ENCODE assay signal across 15 cellular contexts in the genomic region with DNA sequence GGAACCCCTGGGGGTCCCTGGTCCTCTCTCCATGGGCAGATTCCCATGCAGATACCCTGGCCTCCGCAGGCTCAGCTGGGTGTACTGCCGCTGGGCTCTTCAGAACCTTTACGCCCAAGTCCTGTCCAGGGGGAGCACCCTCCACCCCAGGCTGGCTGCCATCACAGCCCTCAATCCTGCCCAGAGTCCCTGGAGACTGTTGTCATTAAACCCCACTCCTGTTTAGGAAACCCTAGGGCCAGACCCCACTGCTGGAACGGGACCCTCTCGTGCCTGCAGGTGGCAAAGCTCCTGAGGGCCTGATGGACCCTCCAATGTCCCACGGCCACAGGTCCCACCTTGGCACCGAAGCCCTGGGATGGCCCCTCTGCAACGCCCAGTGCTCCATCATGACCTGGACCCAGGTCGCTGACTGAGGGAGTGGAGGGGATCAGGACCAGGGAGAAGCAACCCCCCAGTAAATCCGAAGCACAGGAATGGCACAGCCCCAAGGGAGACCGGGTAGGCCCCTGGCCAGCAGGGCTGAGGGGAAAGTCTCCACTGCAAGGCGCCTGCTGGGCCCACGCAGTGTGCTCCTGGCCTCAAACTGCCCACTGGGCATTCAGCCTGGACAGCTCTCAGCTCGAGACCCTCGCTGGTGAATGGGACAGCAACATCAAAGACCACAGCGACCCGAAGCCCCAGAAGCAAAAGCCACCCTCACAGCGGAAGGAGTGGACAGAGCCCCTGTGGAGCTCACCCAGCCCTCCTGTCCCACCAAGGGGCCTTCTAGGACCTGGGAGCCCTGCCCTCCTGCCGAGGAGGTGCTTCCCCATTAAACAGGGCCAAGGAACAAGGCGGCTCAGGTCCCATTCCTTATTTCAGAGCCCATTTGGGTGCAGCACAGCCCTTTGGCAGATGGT. TPM values are rescaled to one million over a fixed set of nuclear protein-coding genes. Genes with fewer than 3 reads are reported as not detected.
A peak's percentile ranks its signal among the peaks of the same experiment; 100 is the strongest.
DNase-seq lines count a peak whose midpoint lies in the region; ATAC-seq and FAIRE-seq lines count a peak whose summit lies in the region.
"Had no signal": no experiment of that assay in that cellular context is flagged by ENCODE, and none has a peak within 500 bp of the region (broad histone marks: within the 10 kb centered on the region; RNA-seq: fewer than 3 reads in every experiment).

No MANE protein-coding gene starts in this region.

- ATAC-seq in GM18867 (IDR thresholded peaks at IDR 0.05; ENCODE audit: unreplicated experiment), result no peak
- no peak for ATAC-seq in HG02588 (IDR thresholded peaks at IDR 0.05; ENCODE audit: unreplicated experiment)
- no peak for ATAC-seq in activated T-helper 17 cell treated with anti-CD3 and anti-CD28 coated beads, Interleukin-2, amount 50 U/mL, for 72 hours (replicated peaks)
- ATAC-seq: activated naive CD4-positive, alpha-beta T cell treated with anti-CD3 and anti-CD28 coated beads, Interleukin-2, amount 50 U/mL, for 72 hours; stimulated activated naive CD8-positive, alpha-beta T cell treated with anti-CD3 and anti-CD28 coated beads, Interleukin-15, amount 100 ng/mL, for 72 hours had no signal

- H3K36me3 Mint-ChIP-seq in activated T-helper 17 cell treated with anti-CD3 and anti-CD28 coated beads, Interleukin-2, amount 50 U/mL, for 72 hours (ENCODE audit: low read depth), result no peaks in the 10 kb centered on the region
- H3K36me3 Mint-ChIP-seq: activated naive CD4-positive, alpha-beta T cell treated with anti-CD3 and anti-CD28 coated beads, Interleukin-2, amount 50 U/mL, for 72 hours had no signal

- no peak overlapping the region for H3K4me3 Mint-ChIP-seq in activated T-helper 17 cell treated with anti-CD3 and anti-CD28 coated beads, Interleukin-2, amount 50 U/mL, for 72 hours
- H3K4me3 Mint-ChIP-seq: stimulated activated naive CD8-positive, alpha-beta T cell treated with anti-CD3 and anti-CD28 coated beads, Interleukin-15, amount 100 ng/mL, for 72 hours had no signal

- peak; percentile 4 for DNase-seq in activated CD4-positive, alpha-beta T cell treated with anti-CD3 and anti-CD28 coated beads for 48 hours
- DNase-seq in activated CD4-positive, alpha-beta T cell treated with anti-CD3 and anti-CD28 coated beads for 1 hour, result no peak
- peak; percentile 22 for DNase-seq in GM19239 (ENCODE audit: insufficient read length, low spot score)
- DNase-seq in frontal cortex (ENCODE audit: low spot score in 2 of 2), result peak; percentile 4 to 23
- DNase-seq in retina, result peak; percentile 7
- DNase-seq: foreskin fibroblast; NCI-H2107; stimulated activated CD4-positive, alpha-beta T cell treated with anti-CD3 and anti-CD28 coated beads, Interleukin-12 subunit alpha, Interleukin-12 subunit beta, amount 100 ng/mL, for 4 hours; WERI-Rb-1 had no signal

- no peak overlapping the region for H3K27ac Mint-ChIP-seq in activated T-helper 17 cell treated with anti-CD3 and anti-CD28 coated beads, Interleukin-2, amount 50 U/mL, for 72 hours
- H3K27ac Mint-ChIP-seq: activated naive CD4-positive, alpha-beta T cell treated with anti-CD3 and anti-CD28 coated beads, Interleukin-2, amount 50 U/mL, for 72 hours had no signal

- H3K27me3 Mint-ChIP-seq in activated T-helper 17 cell treated with anti-CD3 and anti-CD28 coated beads, Interleukin-2, amount 50 U/mL, for 72 hours, result no peaks in the 10 kb centered on the region

- no peaks in the 10 kb centered on the region for H3K9me3 Mint-ChIP-seq in activated T-helper 17 cell treated with anti-CD3 and anti-CD28 coated beads, Interleukin-2, amount 50 U/mL, for 72 hours
- H3K9me3 Mint-ChIP-seq: activated naive CD4-positive, alpha-beta T cell treated with anti-CD3 and anti-CD28 coated beads, Interleukin-2, amount 50 U/mL, for 72 hours; stimulated activated naive CD8-positive, alpha-beta T cell treated with anti-CD3 and anti-CD28 coated beads, Interleukin-15, amount 100 ng/mL, for 72 hours had no signal

- H3K4me1 Mint-ChIP-seq in activated T-helper 17 cell treated with anti-CD3 and anti-CD28 coated beads, Interleukin-2, amount 50 U/mL, for 72 hours, result no peaks in the 10 kb centered on the region
- H3K4me1 Mint-ChIP-seq: stimulated activated naive CD8-positive, alpha-beta T cell treated with anti-CD3 and anti-CD28 coated beads, Interleukin-15, amount 100 ng/mL, for 72 hours had no signal

- FAIRE-seq in GM19239 (lab: Jason Lieb, UNC) (no peak), frontal cortex (lab: Jason Lieb, UNC) (no peak)
- FAIRE-seq: RCC 7860 had no signal

RNA-seq across cellular contexts. Expression of gene ZDHHC11B, which starts 8.3 kb away (rescaled TPM):
- total RNA-seq in frontal cortex, result 4.5 TPM
- total RNA-seq in activated T-helper 17 cell treated with anti-CD3 and anti-CD28 coated beads, Interleukin-2, amount 50 U/mL, for 72 hours, result 1 to 10 TPM in 1 of 2 donors, under 1 TPM in 1; 0.30 to 7.0 TPM
